ENCODE assay signal across 8 cellular contexts in the genomic region with DNA sequence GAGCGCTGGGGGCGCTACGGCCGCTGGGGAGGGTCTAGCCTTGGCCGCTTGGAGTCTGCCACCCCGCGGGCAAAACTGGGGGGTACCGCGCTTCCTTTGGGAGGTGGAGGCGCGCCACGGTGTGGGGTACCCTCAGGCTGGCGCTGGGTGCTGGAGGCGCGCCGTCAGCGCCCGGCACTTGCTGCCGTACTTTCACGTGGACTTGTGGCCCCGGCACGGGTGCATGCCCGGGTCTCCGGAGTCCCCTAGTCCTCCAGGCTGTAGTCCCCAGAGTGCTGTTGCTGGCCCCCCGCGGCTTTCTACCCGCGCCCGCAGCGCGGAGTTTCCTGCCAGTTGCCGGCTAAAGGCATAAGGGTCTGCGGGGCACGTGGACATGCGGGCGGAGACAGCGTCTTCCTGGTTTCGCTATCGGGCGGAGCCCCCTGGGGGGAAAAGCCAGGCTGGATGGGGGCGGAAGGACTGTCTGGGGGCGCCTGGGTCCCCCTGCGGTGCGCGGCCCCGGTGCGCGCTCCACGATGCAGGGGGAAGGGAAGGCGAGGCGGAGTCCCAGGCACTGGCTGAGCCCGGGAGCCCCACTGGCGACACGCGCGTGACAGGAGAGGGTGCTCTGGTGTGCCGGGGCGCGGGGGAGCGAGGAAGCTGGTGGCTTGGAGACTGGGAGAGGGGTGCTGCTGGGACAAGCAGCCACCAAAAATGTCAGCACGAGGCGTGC. TPM values are rescaled to one million over a fixed set of nuclear protein-coding genes. Genes with fewer than 3 reads are reported as not detected.
DNase-seq lines count a peak whose midpoint lies in the region; ATAC-seq and TF ChIP-seq lines count a peak whose summit lies in the region.

No MANE protein-coding gene starts in this region.

- H3K27me3 ChIP-seq in BE2C (no peaks in the 10 kb centered on the region), RWPE2 (ENCODE audit: insufficient read depth, poor library complexity, severe bottlenecking) (no peaks in the 10 kb centered on the region), heart right ventricle (no peaks in the 10 kb centered on the region), vagina (no peaks in the 10 kb centered on the region)

- H3K4me1 ChIP-seq in BE2C (no peaks in the 10 kb centered on the region), RWPE2 (ENCODE audit: insufficient read depth, poor library complexity, severe bottlenecking) (peaks cover 12% of the 10 kb centered on the region), heart right ventricle (peaks cover 0 to 41% (median 30%) of the 10 kb centered on the region in 9 donors), vagina (peaks cover 31% of the 10 kb centered on the region)

- WGBS in heart right ventricle, 2 donors, result 0% methylated on average over 54 to 62 of the region's 62 CpGs

- peaks cover 3% of the 10 kb centered on the region for H3K4me1 Mint-ChIP-seq in progenitor cell of endocrine pancreas (ENCODE audit: low read depth)

- H3K27ac Mint-ChIP-seq in activated naive CD4-positive, alpha-beta T cell treated with anti-CD3 and anti-CD28 coated beads, Interleukin-2, amount 50 U/mL, for 72 hours, result peak overlapping the region; percentile 55 to 77
- no peak overlapping the region for H3K27ac Mint-ChIP-seq in progenitor cell of endocrine pancreas

- peak; percentile 21 for ATAC-seq in GM18870 (IDR thresholded peaks at IDR 0.05; ENCODE audit: unreplicated experiment)
- peak; percentile 36 for ATAC-seq in HG03135 (IDR thresholded peaks at IDR 0.05; ENCODE audit: unreplicated experiment)
- peak; percentile 28 for ATAC-seq in RWPE2 (ENCODE audit: low read depth)
- ATAC-seq in activated naive CD4-positive, alpha-beta T cell treated with anti-CD3 and anti-CD28 coated beads, Interleukin-2, amount 50 U/mL, for 72 hours, result peak; percentile 45 to 53
- ATAC-seq in heart right ventricle, result peak; percentile 37 to 77 (median 64)

- intact Hi-C loops in heart right ventricle (cut with DNase I) (loop anchor here (2.0 to 10.0 kb wide), 9 partner anchors 47 to 98 kb away; no protein-coding TSS in a partner anchor), vagina (cut with DNase I) (no loop called here)

- peak; percentile 73 for DNase-seq in BE2C
- DNase-seq in RWPE2 (ENCODE audit: low spot score), result no peak
- peak; percentile 50 to 63 for DNase-seq in activated naive CD4-positive, alpha-beta T cell treated with anti-CD3 and anti-CD28 coated beads, Interleukin-2, amount 50 U/mL, for 72 hours (ENCODE audit: low spot score in 2 of 2)
- DNase-seq in heart right ventricle, result peak; percentile 62 to 65
- DNase-seq in progenitor cell of endocrine pancreas (ENCODE audit: low spot score, unreplicated experiment), result no peak
- DNase-seq in vagina (ENCODE audit: extremely low spot score in 2 of 2), result no peak

- no peaks in the 10 kb centered on the region for H3K9me3 Mint-ChIP-seq in activated naive CD4-positive, alpha-beta T cell treated with anti-CD3 and anti-CD28 coated beads, Interleukin-2, amount 50 U/mL, for 72 hours
- H3K9me3 Mint-ChIP-seq in progenitor cell of endocrine pancreas (ENCODE audit: low read depth), result no peaks in the 10 kb centered on the region

- peaks cover 56% of the 10 kb centered on the region for H3K27me3 Mint-ChIP-seq in progenitor cell of endocrine pancreas

- H3K4me3 Mint-ChIP-seq in progenitor cell of endocrine pancreas (ENCODE audit: low read depth), result peak overlapping the region; percentile 68

- TF ChIP-seq POLR2A in vagina (IDR thresholded peaks at IDR 0.05), result no peak

- no peaks in the 10 kb centered on the region for H3K36me3 Mint-ChIP-seq in activated naive CD4-positive, alpha-beta T cell treated with anti-CD3 and anti-CD28 coated beads, Interleukin-2, amount 50 U/mL, for 72 hours
- H3K36me3 Mint-ChIP-seq in progenitor cell of endocrine pancreas (ENCODE audit: insufficient read depth), result no peaks in the 10 kb centered on the region

- H3K36me3 ChIP-seq in BE2C (no peaks in the 10 kb centered on the region), RWPE2 (ENCODE audit: low read depth) (no peaks in the 10 kb centered on the region), heart right ventricle (no peaks in the 10 kb centered on the region), vagina (no peaks in the 10 kb centered on the region)

- TF ChIP-seq CTCF in BE2C (IDR thresholded peaks at IDR 0.05; ENCODE audit: low read depth, low read length), result no peak
- TF ChIP-seq CTCF in RWPE2 (IDR thresholded peaks at IDR 0.05; ENCODE audit: poor library complexity, severe bottlenecking), result peak; percentile 53
- TF ChIP-seq CTCF in heart right ventricle (IDR thresholded peaks at IDR 0.05), result peak in 3 of 9 donors; percentile 10 to 31 (median 30)
- TF ChIP-seq CTCF in progenitor cell of endocrine pancreas (IDR thresholded peaks at IDR 0.05; ENCODE audit: unreplicated experiment), result peak; percentile 16
- no peak for TF ChIP-seq CTCF in vagina (IDR thresholded peaks at IDR 0.05)

- no peaks in the 10 kb centered on the region for H3K9me3 ChIP-seq in BE2C
- H3K9me3 ChIP-seq in RWPE2 (ENCODE audit: severe bottlenecking), result no peaks in the 10 kb centered on the region
- H3K9me3 ChIP-seq in heart right ventricle, result no peaks in the 10 kb centered on the region
- H3K9me3 ChIP-seq in vagina, result no peaks in the 10 kb centered on the region

- H3K27ac ChIP-seq in RWPE2 (ENCODE audit: poor library complexity, severe bottlenecking), result peak overlapping the region; percentile 54
- H3K27ac ChIP-seq in heart right ventricle, result peak overlapping the region; percentile 71 to 96 (median 91)
- H3K27ac ChIP-seq in vagina, result peak overlapping the region; percentile 94

- H3K4me3 ChIP-seq in BE2C (ENCODE audit: low read depth, low read length), result peak overlapping the region; percentile 95
- H3K4me3 ChIP-seq in RWPE2 (ENCODE audit: severe bottlenecking), result peak overlapping the region; percentile 58
- H3K4me3 ChIP-seq in heart right ventricle, result peak overlapping the region; percentile 74 to 99 (median 94)
- H3K4me3 ChIP-seq in vagina, result peak overlapping the region; percentile 90 to 98

RNA-seq across cellular contexts. Expression of gene PPARGC1B, which starts 0.7 kb away (rescaled TPM):
- 3.4 TPM for polyA plus RNA-seq in BE2C (2012; ENCODE audit: insufficient read depth, insufficient read length, low read depth)
- total RNA-seq in activated naive CD4-positive, alpha-beta T cell treated with anti-CD3 and anti-CD28 coated beads, Interleukin-2, amount 50 U/mL, for 72 hours, result 1 to 10 TPM; 4.8 to 5.1 TPM
- total RNA-seq in heart right ventricle, result 10 to 100 TPM; 21.5 to 36.6 (median 28.9) TPM
- polyA plus RNA-seq in heart right ventricle, result 10 to 100 TPM in 1 of 2 donors, 1 to 10 TPM in 1; 1.6 to 15.4 TPM
- 0.24 and 0.44 TPM in 2 replicates for total RNA-seq in progenitor cell of endocrine pancreas
- total RNA-seq in vagina, result 11.5 TPM

Comparison
In these comparisons a context has a peak if more than half of its experiments do, and no peak if none do; other contexts are left out.
1. DNase-seq: peak in BE2C (single experiment), activated naive CD4-positive, alpha-beta T cell treated with anti-CD3 and anti-CD28 coated beads, Interleukin-2, amount 50 U/mL, for 72 hours (2 of 2) and heart right ventricle (2 of 2); none in RWPE2 (single experiment), progenitor cell of endocrine pancreas (single experiment) and vagina (0 of 2).
2. CTCF ChIP-seq: peak in RWPE2 (single experiment) and progenitor cell of endocrine pancreas (single experiment); none in BE2C (single experiment) and vagina (0 of 3).
3. Peak in every context shown above with its lines, with median percentiles within 50 percentile points of each other: H3K4me3 ChIP-seq, ATAC-seq and H3K27ac ChIP-seq.